Comparison of ENCODE assay signal across 9 cellular contexts in the genomic region with DNA sequence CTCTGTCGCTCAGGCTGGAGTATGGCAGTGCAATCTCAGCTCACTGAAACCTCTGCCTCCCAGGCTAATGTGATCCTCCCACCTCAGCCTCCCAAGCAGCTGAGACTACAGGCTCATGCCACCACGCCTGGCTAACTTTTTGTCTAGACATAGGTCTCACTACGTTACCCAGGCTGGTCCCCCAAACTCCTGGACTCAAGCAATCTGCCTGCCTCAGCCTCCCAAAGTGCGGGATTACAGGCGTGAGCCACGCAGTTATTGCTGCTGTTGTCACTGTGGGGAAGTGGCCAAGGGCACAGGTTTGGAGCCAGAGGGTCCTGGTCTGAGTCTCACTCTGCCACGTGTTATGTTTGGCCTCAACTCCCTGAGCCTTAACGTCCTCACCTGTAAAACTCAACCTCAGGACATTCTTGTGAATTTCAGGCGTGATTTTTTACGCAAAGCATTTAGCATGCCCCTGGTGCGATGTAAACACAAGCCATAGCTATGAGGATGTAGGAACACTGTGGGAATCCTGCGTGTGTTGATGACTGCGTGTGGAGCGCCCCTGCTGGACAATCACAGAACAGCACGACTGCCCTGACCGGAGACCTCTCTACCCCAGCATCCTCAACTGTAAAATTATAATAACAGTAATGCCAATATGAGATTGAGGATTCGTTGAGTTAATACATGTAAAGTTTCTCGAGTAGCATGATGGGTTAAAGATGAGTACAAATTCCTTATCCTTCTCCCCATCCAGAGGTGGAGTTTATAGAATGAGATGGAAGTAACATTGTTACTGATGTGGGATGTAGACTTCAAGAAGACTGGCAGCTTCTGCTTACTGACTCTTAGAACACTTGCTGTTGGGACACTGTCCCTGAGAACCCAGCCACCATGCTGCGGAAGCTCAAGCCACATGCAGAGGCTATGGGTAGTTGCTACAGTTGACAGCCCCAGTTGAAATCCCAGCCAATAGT. TPM values are rescaled to one million over a fixed set of nuclear protein-coding genes. Genes with fewer than 3 reads are reported as not detected.
DNase-seq lines count a peak whose midpoint lies in the region; ATAC-seq and TF ChIP-seq lines count a peak whose summit lies in the region.
"Had no signal": no experiment of that assay in that cellular context is flagged by ENCODE, and none has a peak within 500 bp of the region (broad histone marks: within the 10 kb centered on the region; RNA-seq: fewer than 3 reads in every experiment).

No MANE protein-coding gene starts in this region.

- H3K27me3 Mint-ChIP-seq in activated naive CD8-positive, alpha-beta T cell treated with anti-CD3 and anti-CD28 coated beads, Interleukin-2, amount 50 U/mL, for 24 hours = peaks cover 2% of the 10 kb centered on the region

- H3K79me2 ChIP-seq in hepatocyte = no peaks in the 10 kb centered on the region

- H4K20me1 ChIP-seq in hepatocyte (ENCODE audit: insufficient read depth, poor library complexity, severe bottlenecking) = no peaks in the 10 kb centered on the region

- DNase-seq in activated gamma-delta T cell treated with Interleukin-2 at 50 U/mL for 16 hours (peak; percentile 68), activated gamma-delta T cell (lab: John Stamatoyannopoulos, UW) (no peak), SW480 (ENCODE audit: low spot score) (peak; percentile 43), hepatocyte (ENCODE audit: low spot score) (peak; percentile 59)
- peak; percentile 76 for DNase-seq in activated naive CD8-positive, alpha-beta T cell treated with anti-CD3 and anti-CD28 coated beads, Interleukin-2, amount 50 U/mL, for 24 hours
- DNase-seq in stimulated activated CD4-positive, alpha-beta T cell treated with anti-CD3 and anti-CD28 coated beads, Interleukin-2, amount 100 ng/mL, for 24 hours = peak; percentile 79 to 80

- H3K4me3 ChIP-seq in hepatocyte = no peak overlapping the region

- H2AFZ ChIP-seq in hepatocyte = no peak overlapping the region

- ATAC-seq in activated naive CD8-positive, alpha-beta T cell treated with anti-CD3 and anti-CD28 coated beads, Interleukin-2, amount 50 U/mL, for 24 hours = peak; percentile 59
- no peak for ATAC-seq in HG03135 (IDR thresholded peaks at IDR 0.05; ENCODE audit: unreplicated experiment)
- ATAC-seq in HG03025 (IDR thresholded peaks at IDR 0.05; ENCODE audit: low FRiP score, unreplicated experiment) = no peak

- no peak overlapping the region for H3K27ac Mint-ChIP-seq in activated naive CD8-positive, alpha-beta T cell treated with anti-CD3 and anti-CD28 coated beads, Interleukin-2, amount 50 U/mL, for 24 hours

- no peaks in the 10 kb centered on the region for H3K9me3 ChIP-seq in hepatocyte (ENCODE audit: low read depth)

- no peaks in the 10 kb centered on the region for H3K36me3 Mint-ChIP-seq in activated naive CD8-positive, alpha-beta T cell treated with anti-CD3 and anti-CD28 coated beads, Interleukin-2, amount 50 U/mL, for 24 hours (ENCODE audit: low read depth)

- H3K27ac ChIP-seq in hepatocyte = no peak overlapping the region
- H3K27ac ChIP-seq: epithelial cell of prostate had no signal

- no peaks in the 10 kb centered on the region for H3K27me3 ChIP-seq in hepatocyte

- no peak overlapping the region for H3K4me3 Mint-ChIP-seq in activated naive CD8-positive, alpha-beta T cell treated with anti-CD3 and anti-CD28 coated beads, Interleukin-2, amount 50 U/mL, for 24 hours

- no peak overlapping the region for H3K4me2 ChIP-seq in hepatocyte

- H3K9me3 Mint-ChIP-seq in activated naive CD8-positive, alpha-beta T cell treated with anti-CD3 and anti-CD28 coated beads, Interleukin-2, amount 50 U/mL, for 24 hours = peaks cover 5% of the 10 kb centered on the region

- 29% methylated on average over 19 of the region's 19 CpGs for WGBS in hepatocyte (ENCODE audit: low lambda C conversion rate, missing lambda C conversion rate)

- H3K4me1 ChIP-seq in hepatocyte (ENCODE audit: insufficient read depth) = no peaks in the 10 kb centered on the region

- H3K4me1 Mint-ChIP-seq in activated naive CD8-positive, alpha-beta T cell treated with anti-CD3 and anti-CD28 coated beads, Interleukin-2, amount 50 U/mL, for 24 hours = peaks cover 5% of the 10 kb centered on the region

- TF ChIP-seq CTCF in hepatocyte (IDR thresholded peaks at IDR 0.05; ENCODE audit: poor library complexity) = peak; percentile 70

- H3K36me3 ChIP-seq in hepatocyte (replicated peaks; ENCODE audit: insufficient read depth, low read depth) = no peaks in the 10 kb centered on the region

- H3K9me2 ChIP-seq in hepatocyte (replicated peaks; ENCODE audit: insufficient read depth) = no peaks in the 10 kb centered on the region

RNA-seq across cellular contexts. Expression of gene PNMA8B, which starts 41.8 kb away (rescaled TPM):
- 0.32 and 1.0 TPM in 2 replicates for total RNA-seq in hepatocyte
- 0.50 and 0.57 TPM in 2 replicates for polyA plus RNA-seq in hepatocyte
